9 cellular contexts compared by ENCODE assay signal in the genomic region with DNA sequence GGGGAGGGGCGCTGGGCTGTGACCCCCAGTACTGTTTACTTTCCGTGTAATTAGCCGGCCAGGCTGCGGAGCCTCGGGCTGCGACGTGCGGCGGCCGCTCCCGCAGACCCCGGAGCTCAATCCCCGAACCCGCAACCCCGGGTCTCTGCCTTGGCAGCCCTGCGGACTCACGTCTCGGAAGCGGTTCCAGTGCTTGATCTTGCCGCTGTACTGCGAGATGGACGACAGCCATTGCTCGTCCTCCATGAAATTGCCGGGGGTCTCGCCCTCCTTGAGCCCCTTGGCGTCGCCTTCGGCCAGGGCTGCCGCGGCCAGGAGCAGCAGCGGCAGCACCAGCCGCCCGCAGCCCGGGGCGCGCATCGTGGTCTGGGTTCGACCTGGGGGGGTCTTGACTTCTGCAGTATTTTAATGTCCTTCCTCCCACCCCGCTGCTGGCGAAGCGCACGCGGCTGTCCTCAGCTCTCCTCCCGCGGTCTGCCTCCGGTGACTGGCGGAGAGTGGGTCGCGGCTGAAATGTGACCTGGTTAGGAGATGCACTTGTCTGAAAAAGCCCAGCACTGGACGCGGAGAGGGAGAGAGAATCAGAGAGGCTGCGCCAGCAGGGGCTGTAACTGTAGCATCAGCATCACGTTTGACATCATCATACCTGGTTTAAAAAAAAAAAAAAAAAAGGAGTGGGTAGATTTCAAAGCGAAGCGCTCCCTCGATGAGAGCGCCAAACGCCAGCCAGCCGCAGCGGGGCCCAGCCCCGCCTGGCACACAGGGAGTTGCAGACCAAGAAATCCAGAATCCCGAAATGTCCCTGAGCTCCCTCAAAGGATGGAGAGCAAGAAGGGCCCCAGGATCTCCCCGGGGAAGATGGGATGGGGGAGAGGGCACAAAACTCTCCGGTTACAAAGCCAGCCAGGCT. TPM values are rescaled to one million over a fixed set of nuclear protein-coding genes. Genes with fewer than 3 reads are reported as not detected.
DNase-seq lines count a peak whose midpoint lies in the region; ATAC-seq and TF ChIP-seq lines count a peak whose summit lies in the region.
"Had no signal": no experiment of that assay in that cellular context is flagged by ENCODE, and none has a peak within 500 bp of the region (broad histone marks: within the 10 kb centered on the region; RNA-seq: fewer than 3 reads in every experiment).

A gene with protein sequence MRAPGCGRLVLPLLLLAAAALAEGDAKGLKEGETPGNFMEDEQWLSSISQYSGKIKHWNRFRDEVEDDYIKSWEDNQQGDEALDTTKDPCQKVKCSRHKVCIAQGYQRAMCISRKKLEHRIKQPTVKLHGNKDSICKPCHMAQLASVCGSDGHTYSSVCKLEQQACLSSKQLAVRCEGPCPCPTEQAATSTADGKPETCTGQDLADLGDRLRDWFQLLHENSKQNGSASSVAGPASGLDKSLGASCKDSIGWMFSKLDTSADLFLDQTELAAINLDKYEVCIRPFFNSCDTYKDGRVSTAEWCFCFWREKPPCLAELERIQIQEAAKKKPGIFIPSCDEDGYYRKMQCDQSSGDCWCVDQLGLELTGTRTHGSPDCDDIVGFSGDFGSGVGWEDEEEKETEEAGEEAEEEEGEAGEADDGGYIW (minus strand): TSS at position 583 of the 910 bp plus-strand sequence. CDS start 223 bp downstream, at position 360.

- no peak within 1 kb of the TSS for H3K14ac ChIP-seq in IMR-90 (replicated peaks; ENCODE audit: low read depth, low read length)

- H3K27me3 ChIP-seq in IMR-90 (ENCODE audit: control insufficient read depth, insufficient read depth, low read length) (peaks cover 67% of the 10 kb centered on the region), duodenal mucosa (ENCODE audit: control insufficient read depth in 1 of 2, insufficient read depth in 2 of 2, low read length in 2 of 2) (peaks cover 19 to 23% of the 10 kb centered on the region in 2 donors), mononuclear cell (ENCODE audit: insufficient read depth, low read length) (peaks cover 17% of the 10 kb centered on the region)

- no peaks in the 10 kb centered on the region for H3K9me3 ChIP-seq in IMR-90 (ENCODE audit: control insufficient read depth, insufficient read depth, low read length)
- no peaks in the 10 kb centered on the region for H3K9me3 ChIP-seq in duodenal mucosa (ENCODE audit: control insufficient read depth in 1 of 2, low read length in 2 of 2)
- no peaks in the 10 kb centered on the region for H3K9me3 ChIP-seq in mononuclear cell (ENCODE audit: low read depth, low read length)

- POLR2A ChIA-PET in IMR-90 (lab: Charles Lee; ENCODE audit: unreplicated experiment): no interaction called here
- POLR2A ChIA-PET in activated CD4-positive, alpha-beta memory T cell treated with anti-CD3 and anti-CD28 coated beads, Interleukin-2, amount 10 ng/mL, durations not matched to agents 7 days and 5 days (lab: Charles Lee): interaction anchor here (0.6 to 4.9 kb wide), 37 partner anchors 9 to 315 kb away, joined by 3 to 68 read pairs (median 5); a partner anchor contains a TSS

- no peaks in the 10 kb centered on the region for H3K79me1 ChIP-seq in IMR-90 (ENCODE audit: low read depth in 1 of 2, low read length in 2 of 2)

- H3K56ac ChIP-seq in IMR-90 (ENCODE audit: extremely low read depth, insufficient read depth, low read length): no peak within 1 kb of the TSS

- H3K18ac ChIP-seq in IMR-90 (ENCODE audit: low read depth, low read length): no peak within 1 kb of the TSS

- no peak within 1 kb of the TSS for H2BK120ac ChIP-seq in IMR-90 (ENCODE audit: low read depth, low read length)

- no peak for TF ChIP-seq CTCF in IMR-90 (conservative IDR thresholded peaks at IDR 0.05; ENCODE audit: low read depth, low read length)

- no peak within 1 kb of the TSS for H2BK15ac ChIP-seq in IMR-90 (ENCODE audit: low read depth, low read length)

- H3K4me1 ChIP-seq in IMR-90 (ENCODE audit: control insufficient read depth, insufficient read depth, low read length) (peaks cover 5% of the 10 kb centered on the region; the same call in 1 of the 2 replicates), duodenal mucosa (ENCODE audit: control insufficient read depth in 1 of 2, insufficient read depth in 2 of 2, low read length in 2 of 2) (peaks cover 11 to 20% of the 10 kb centered on the region in 2 donors), mononuclear cell (ENCODE audit: insufficient read depth, low read length) (peaks cover 80% of the 10 kb centered on the region)

- peak within 1 kb of the TSS; percentile 10; the same call in 1 of the 2 replicates for H3K4me3 ChIP-seq in IMR-90 (ENCODE audit: insufficient read depth, low read depth, low read length)
- H3K4me3 ChIP-seq in duodenal mucosa (ENCODE audit: low read depth in 1 of 2, low read length in 2 of 2): peak within 1 kb of the TSS; percentile 57 to 64
- H3K4me3 ChIP-seq in mononuclear cell (ENCODE audit: low read length): peak within 1 kb of the TSS; percentile 74
- H3K4me3 ChIP-seq: SK-N-MC had no signal

- H4K20me1 ChIP-seq in IMR-90 (ENCODE audit: insufficient read depth, low read length): no peaks in the 10 kb centered on the region; the same call in 1 of the 2 replicates

- H3K4me3 Mint-ChIP-seq in activated CD4-positive, alpha-beta memory T cell treated with anti-CD3 and anti-CD28 coated beads, Interleukin-2, amount 10 ng/mL, durations not matched to agents 7 days and 5 days: peak within 1 kb of the TSS; percentile 100

- TF ChIP-seq RAD21 in IMR-90 (IDR thresholded peaks at IDR 0.05; ENCODE audit: low read length): no peak

- H3K4ac ChIP-seq in IMR-90 (ENCODE audit: low read depth, low read length): no peak within 1 kb of the TSS

- WGBS in IMR-90 (ENCODE audit: extremely low coverage in 2 of 2, insufficient read length in 1 of 2), 2 experiments: 4% methylated on average over 38 of the region's 64 CpGs; no CpG with 5 or more reads in 1 of the 2 experiments

- no peaks in the 10 kb centered on the region for H3K9me1 ChIP-seq in IMR-90 (ENCODE audit: insufficient read depth, low read length)

- CTCF ChIA-PET in IMR-90 (lab: Yijun Ruan, JAX): no interaction called here
- CTCF ChIA-PET in activated CD4-positive, alpha-beta memory T cell treated with anti-CD3 and anti-CD28 coated beads, Interleukin-2, amount 10 ng/mL, durations not matched to agents 7 days and 5 days (lab: Charles Lee): interaction anchor here (0.5 to 4.1 kb wide), 14 partner anchors 18 to 439 kb away, joined by 3 to 18 read pairs (median 6); no protein-coding TSS in a partner anchor

- in situ Hi-C loops in IMR-90 (cut with MboI; ENCODE audit: low sequenced_read_pairs): no loop called here

- H3K36me3 ChIP-seq in IMR-90 (ENCODE audit: control insufficient read depth, insufficient read depth, low read length) (no peaks in the 10 kb centered on the region), duodenal mucosa (ENCODE audit: control insufficient read depth in 1 of 2, insufficient read depth in 2 of 2, low read length in 2 of 2) (no peaks in the 10 kb centered on the region)

- dilution Hi-C loops in IMR-90 (cut with HindIII; ENCODE audit: low sequenced_read_pairs, unreplicated experiment): no loop called here

- H3K23ac ChIP-seq in IMR-90 (ENCODE audit: low read depth, low read length): 0 out of 2 replicates have a peak within 1 kb of the TSS, but pooled peaks have one; percentile 42

- H2BK20ac ChIP-seq in IMR-90 (ENCODE audit: low read depth, low read length): no peak within 1 kb of the TSS

- H3K27ac ChIP-seq in IMR-90 (ENCODE audit: insufficient read depth, low read length) (no peak within 1 kb of the TSS), duodenal mucosa (ENCODE audit: low read depth, low read length) (peak within 1 kb of the TSS; percentile 10)
- H3K27ac ChIP-seq: SK-N-MC had no signal

- no peak within 1 kb of the TSS for H2AK9ac ChIP-seq in IMR-90 (replicated peaks; ENCODE audit: low read depth, low read length, poor library complexity)

- H3K9ac ChIP-seq in IMR-90 (ENCODE audit: low read depth, low read length) (no peak within 1 kb of the TSS), duodenal mucosa (ENCODE audit: low read depth in 1 of 2, low read length in 2 of 2) (peak within 1 kb of the TSS; percentile 44 to 60)

- no peak for TF ChIP-seq POLR2A in IMR-90 (IDR thresholded peaks at IDR 0.05; ENCODE audit: low read depth, low read length)

- no peak within 1 kb of the TSS for H2AFZ ChIP-seq in IMR-90 (replicated peaks; ENCODE audit: low read length, poor library complexity)

- H3K9me3 Mint-ChIP-seq in activated CD4-positive, alpha-beta memory T cell treated with anti-CD3 and anti-CD28 coated beads, Interleukin-2, amount 10 ng/mL, durations not matched to agents 7 days and 5 days: no peaks in the 10 kb centered on the region

- H2AK5ac ChIP-seq in IMR-90 (ENCODE audit: low read depth, low read length): no peak within 1 kb of the TSS

- H3K4me1 Mint-ChIP-seq in activated CD4-positive, alpha-beta memory T cell treated with anti-CD3 and anti-CD28 coated beads, Interleukin-2, amount 10 ng/mL, durations not matched to agents 7 days and 5 days: peaks cover 62% of the 10 kb centered on the region

- intact Hi-C loops in IMR-90 (cut with micrococcal nuclease): no loop called here

- H3K27ac Mint-ChIP-seq in activated CD4-positive, alpha-beta memory T cell treated with anti-CD3 and anti-CD28 coated beads, Interleukin-2, amount 10 ng/mL, durations not matched to agents 7 days and 5 days: peak within 1 kb of the TSS; percentile 100

- peak within 1 kb of the TSS; percentile 63 for H3K4me2 ChIP-seq in IMR-90 (ENCODE audit: low read depth, low read length)

- H2BK5ac ChIP-seq in IMR-90 (ENCODE audit: low read depth, low read length, poor library complexity, severe bottlenecking): no peak within 1 kb of the TSS

- DNase-seq in IMR-90: no peak
- DNase-seq in activated CD4-positive, alpha-beta memory T cell treated with anti-CD3 and anti-CD28 coated beads, Interleukin-2, amount 10 ng/mL, durations not matched to agents 7 days and 5 days: peak; percentile 75
- DNase-seq in stimulated activated CD8-positive, alpha-beta memory T cell treated with anti-CD3 and anti-CD28 coated beads, Interleukin-7, amount 100 ng/mL, for 24 hours (ENCODE audit: low read depth): peak; percentile 22
- no peak for DNase-seq in DMS114 treated with DMSO at 0.1 percent for 48 hours (lab: John Stamatoyannopoulos, UW; ENCODE audit: unreplicated experiment)

- BruUV-seq in IMR-90 (replicated peaks; lab: Mats Ljungman, UMichigan): no TSS peak

- no peak within 1 kb of the TSS for H4K91ac ChIP-seq in IMR-90 (ENCODE audit: insufficient read depth, low read depth, low read length)

- no peaks in the 10 kb centered on the region for H3K27me3 Mint-ChIP-seq in activated CD4-positive, alpha-beta memory T cell treated with anti-CD3 and anti-CD28 coated beads, Interleukin-2, amount 10 ng/mL, durations not matched to agents 7 days and 5 days

- no peak within 1 kb of the TSS for H4K8ac ChIP-seq in IMR-90 (ENCODE audit: low read depth in 2 of 2, low read length in 2 of 2)

- peaks cover 48% of the 10 kb centered on the region for H3K36me3 Mint-ChIP-seq in activated CD4-positive, alpha-beta memory T cell treated with anti-CD3 and anti-CD28 coated beads, Interleukin-2, amount 10 ng/mL, durations not matched to agents 7 days and 5 days (ENCODE audit: low read depth)

- no peak within 1 kb of the TSS for H4K5ac ChIP-seq in IMR-90 (ENCODE audit: low read depth, low read length)

- ATAC-seq in IMR-90 (ENCODE audit: low read depth) (peak; percentile 38; the same call in 1 of the 2 replicates), HG03457 (IDR thresholded peaks at IDR 0.05; ENCODE audit: unreplicated experiment) (no peak), HG03342 (IDR thresholded peaks at IDR 0.05; ENCODE audit: unreplicated experiment) (no peak)

RNA-seq across cellular contexts. Expression of the gene that starts here (rescaled TPM):
- total RNA-seq in IMR-90 (2012; rRNA removed): not detected in 2 replicates
- 0.02 TPM in 1 of 2 replicates, not detected in the other for polyA plus RNA-seq in IMR-90 (2012; rRNA removed)
- polyA plus RNA-seq in IMR-90 (2012; cell fraction: cytosol; rRNA removed): 0.04 TPM in 1 of 2 replicates, not detected in the other
- 0.23 and 0.36 TPM in 2 replicates for polyA plus RNA-seq in IMR-90 (2012; cell fraction: nucleus; rRNA removed; ENCODE audit: low replicate concordance)
- total RNA-seq in activated CD4-positive, alpha-beta memory T cell treated with anti-CD3 and anti-CD28 coated beads, Interleukin-2, amount 10 ng/mL, durations not matched to agents 7 days and 5 days: 100 to 1,000 TPM; 418 to 420 TPM
- total RNA-seq in mononuclear cell: 488 TPM

Comparison
In these comparisons a context has a peak if more than half of its experiments do, and no peak if none do; other contexts are left out.
1. RNA of the gene that starts here (total RNA-seq): 488 TPM in mononuclear cell (single experiment) and 418 to 420 TPM in activated CD4-positive, alpha-beta memory T cell treated with anti-CD3 and anti-CD28 coated beads, Interleukin-2, amount 10 ng/mL, durations not matched to agents 7 days and 5 days; not detected in IMR-90; every median in the first group is over 100 times any median in the second.
2. Peak in ATAC-seq, H3K4me3 ChIP-seq and H3K4me2 ChIP-seq in IMR-90; RNA of the gene not detected or under 1 TPM.
3. DNase-seq: peak in activated CD4-positive, alpha-beta memory T cell treated with anti-CD3 and anti-CD28 coated beads, Interleukin-2, amount 10 ng/mL, durations not matched to agents 7 days and 5 days (single experiment) and stimulated activated CD8-positive, alpha-beta memory T cell treated with anti-CD3 and anti-CD28 coated beads, Interleukin-7, amount 100 ng/mL, for 24 hours (single experiment); none in IMR-90 (single experiment) and DMS114 treated with DMSO at 0.1 percent for 48 hours (single experiment).
4. H3K4me3 ChIP-seq: peak in every context shown above with its lines; median percentile 74 in mononuclear cell; 60 in duodenal mucosa; 10 in IMR-90.